8 cellular contexts compared by ENCODE assay signal in the genomic region with DNA sequence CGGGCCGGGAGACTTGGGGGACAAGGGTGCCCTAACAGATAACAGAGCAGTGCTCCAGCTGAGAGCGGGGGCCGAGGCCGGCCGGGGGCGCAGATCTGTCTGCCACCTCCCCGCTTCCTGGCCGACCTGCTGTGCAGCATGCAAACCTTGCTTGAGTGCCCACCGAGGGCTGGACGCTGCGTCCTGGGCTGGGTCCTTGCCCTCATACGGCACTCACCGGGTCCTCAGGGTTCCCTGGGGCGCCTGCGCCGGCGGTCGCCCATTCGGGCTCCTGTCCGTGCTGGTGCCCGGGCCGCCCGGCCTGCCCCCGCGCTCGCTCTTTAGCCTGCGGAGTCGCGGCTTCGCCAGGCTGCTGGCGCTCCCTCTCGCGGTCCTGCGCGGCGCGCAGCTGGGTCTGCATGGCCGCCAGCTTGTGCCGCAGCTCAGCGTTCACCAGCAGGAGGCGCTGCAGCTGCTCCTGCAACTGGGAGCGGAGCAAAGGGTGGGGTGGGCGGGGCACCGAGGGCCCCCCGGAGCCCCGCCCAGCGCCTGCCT. TPM values are rescaled to one million over a fixed set of nuclear protein-coding genes. Genes with fewer than 3 reads are reported as not detected.
A peak's percentile ranks its signal among the peaks of the same experiment; 100 is the strongest.
DNase-seq lines count a peak whose midpoint lies in the region; FAIRE-seq and TF ChIP-seq lines count a peak whose summit lies in the region.

No MANE protein-coding gene starts in this region.

- H3K27ac ChIP-seq in HUES48 (ENCODE audit: low read depth, low read length), result peak overlapping the region; percentile 28
- peak overlapping the region; percentile 100 for H3K27ac ChIP-seq in RWPE1

- no peaks in the 10 kb centered on the region for H3K9me3 ChIP-seq in HUES48 (ENCODE audit: control insufficient read depth, insufficient read depth, low read length)

- peaks cover 9% of the 10 kb centered on the region for H3K27me3 ChIP-seq in HUES48 (ENCODE audit: control insufficient read depth, insufficient read depth, low read length)

- CTCF ChIA-PET in RWPE1 (lab: Yijun Ruan, JAX), result interaction anchor here (0.5 to 3.2 kb wide), 12 partner anchors 8 to 389 kb away, joined by 3 to 18 read pairs (median 4); a partner anchor contains a TSS

- TF ChIP-seq CTCF in GM20000 (IDR thresholded peaks at IDR 0.05; ENCODE audit: extremely low read depth, missing control alignments) (peak; percentile 100), RWPE1 (conservative IDR thresholded peaks at IDR 0.05; ENCODE audit: low read depth) (peak; percentile 91)

- H3K4me3 ChIP-seq in HUES48 (ENCODE audit: low read depth, low read length), result peak overlapping the region; percentile 71

- DNase-seq in D341Med (ENCODE audit: low spot score), result peak; percentile 94
- peak; percentile 99 for DNase-seq in GM20000 (ENCODE audit: low spot score)
- peak; percentile 94 for DNase-seq in RWPE1 (ENCODE audit: low spot score)
- DNase-seq in activated gamma-delta T cell treated with anti-CD3 and anti-CD28 coated beads, Interleukin-2, amount 50 U/mL, for 16 hours (ENCODE audit: low read depth), result peak; percentile 87
- peak; percentile 96 to 97 for DNase-seq in frontal cortex (ENCODE audit: low spot score in 2 of 2)
- DNase-seq in occipital lobe (lab: John Stamatoyannopoulos, UW), result peak; percentile 92
- DNase-seq in superior temporal gyrus (ENCODE audit: extremely low spot score), result peak; percentile 92

- peaks cover 36% of the 10 kb centered on the region for H3K4me1 ChIP-seq in HUES48 (ENCODE audit: control insufficient read depth, insufficient read depth, low read length)

- FAIRE-seq in frontal cortex (lab: Jason Lieb, UNC), result no peak

- H3K9ac ChIP-seq in HUES48 (ENCODE audit: low read depth, low read length), result peak overlapping the region; percentile 11; the same call in 1 of the 2 replicates

- peaks cover 37% of the 10 kb centered on the region for H3K36me3 ChIP-seq in HUES48 (ENCODE audit: control insufficient read depth, insufficient read depth, low read length)

- POLR2A ChIA-PET in RWPE1 (lab: Yijun Ruan, JAX; ENCODE audit: low non-redundant PET), result interaction anchor here (0.5 kb wide), 3 partner anchors 9 to 61 kb away, joined by 3 to 9 read pairs (median 4); no protein-coding TSS in a partner anchor

RNA-seq across cellular contexts. Expression of a gene that starts 1.0 kb away (rescaled TPM):
- total RNA-seq in frontal cortex (2.9 TPM), occipital lobe (1.4 TPM)

RNA-seq across cellular contexts. Expression of a gene that starts 3.1 kb away (rescaled TPM):
- total RNA-seq in frontal cortex (3.3 TPM), occipital lobe (3.9 TPM)

RNA-seq across cellular contexts. Expression of a gene that starts 20.0 kb away (rescaled TPM):
- total RNA-seq in frontal cortex, result 15.5 TPM
- 15.1 TPM for total RNA-seq in occipital lobe

RNA-seq across cellular contexts. Expression of a gene that starts 36.0 kb away (rescaled TPM):
- total RNA-seq in frontal cortex (75.0 TPM), occipital lobe (71.1 TPM)

Comparison
In these comparisons a context has a peak if more than half of its experiments do, and no peak if none do; other contexts are left out.
1. Peak in every context shown above with its lines: DNase-seq, H3K4me3 ChIP-seq and H3K27ac ChIP-seq.